Comparison of ENCODE assay signal across 24 cellular contexts in the genomic region with DNA sequence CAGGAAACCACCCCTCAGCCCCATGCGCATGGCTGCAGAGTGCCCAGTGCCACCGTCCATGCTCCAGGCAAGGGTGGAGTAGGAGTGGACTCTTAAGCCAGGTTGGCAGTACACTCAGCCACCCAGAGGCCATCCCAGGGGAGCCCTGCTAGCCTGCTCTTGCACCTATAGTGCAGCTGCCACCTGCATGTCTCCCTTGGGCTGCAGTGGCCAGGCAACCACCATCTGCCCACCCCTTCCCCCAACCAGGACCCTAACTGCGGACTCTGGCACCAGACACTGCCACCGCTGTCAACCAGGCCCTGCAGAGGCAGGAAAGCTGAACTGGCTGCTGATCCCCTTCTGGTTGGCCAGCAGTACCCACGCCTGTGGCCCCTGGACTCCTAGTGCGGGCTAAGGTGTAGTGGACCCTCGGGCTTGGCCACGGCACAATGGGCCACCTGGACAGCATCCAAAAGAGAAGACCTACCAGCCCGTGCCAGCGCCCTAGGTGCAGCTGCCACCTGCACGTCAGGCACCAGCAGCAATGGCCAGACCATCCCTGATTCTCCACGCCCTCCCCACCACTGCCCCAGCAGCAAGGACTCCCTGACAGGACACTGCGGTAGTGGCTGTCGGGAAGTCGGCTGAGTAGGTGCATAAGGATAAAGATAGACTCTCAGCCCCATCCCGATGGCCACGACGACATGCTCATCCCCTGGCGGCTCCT.
A peak's percentile ranks its signal among the peaks of the same experiment; 100 is the strongest.
DNase-seq lines count a peak whose midpoint lies in the region; ATAC-seq and TF ChIP-seq lines count a peak whose summit lies in the region.
"Had no signal": no experiment of that assay in that cellular context is flagged by ENCODE, and none has a peak within 500 bp of the region (broad histone marks: within the 10 kb centered on the region; RNA-seq: fewer than 3 reads in every experiment).

No MANE protein-coding gene starts in this region.

- no peak for ATAC-seq in activated T-cell treated with anti-CD3 and anti-CD28 coated beads, Interleukin-2, amount 50 U/mL, for 72 hours (replicated peaks in 1 of 2)
- ATAC-seq in activated T-cell treated with anti-CD3 and anti-CD28 coated beads, Interleukin-2, amount 50 U/mL, for 4 hours, result no peak
- ATAC-seq in T-helper 17 cell (no peak), memory B cell (ENCODE audit: low read depth) (no peak), GM19455 (IDR thresholded peaks at IDR 0.05; ENCODE audit: unreplicated experiment) (no peak)
- ATAC-seq in stimulated activated naive B cell treated with anti-CD40 and anti-IgM and Interleukin-4, amounts not matched to agents 10 μg/mL and 1 μg/mL and 100 μg/mL, for 72 hours (replicated peaks), result no peak
- ATAC-seq: Panc1, right cardiac atrium had no signal

- peaks cover 12% of the 10 kb centered on the region for H3K4me1 Mint-ChIP-seq in activated T-cell treated with anti-CD3 and anti-CD28 coated beads, Interleukin-2, amount 50 U/mL, for 72 hours (ENCODE audit: low read depth)
- peaks cover 4% of the 10 kb centered on the region for H3K4me1 Mint-ChIP-seq in activated T-cell treated with anti-CD3 and anti-CD28 coated beads, Interleukin-2, amount 50 U/mL, for 4 hours (ENCODE audit: low read depth)
- H3K4me1 Mint-ChIP-seq in T-helper 17 cell (no peaks in the 10 kb centered on the region), memory B cell (peaks cover 9% of the 10 kb centered on the region), chondrocyte (ENCODE audit: low read depth) (peaks cover 3% of the 10 kb centered on the region)
- peaks cover 6 to 18% of the 10 kb centered on the region in 2 donors for H3K4me1 Mint-ChIP-seq in stimulated activated naive B cell treated with anti-CD40 and anti-IgM and Interleukin-4, amounts not matched to agents 10 μg/mL and 1 μg/mL and 100 μg/mL, for 72 hours

- peaks cover 1 to 11% of the 10 kb centered on the region in 2 donors for H3K36me3 Mint-ChIP-seq in activated T-cell treated with anti-CD3 and anti-CD28 coated beads, Interleukin-2, amount 50 U/mL, for 72 hours (ENCODE audit: insufficient read depth in 2 of 2)
- H3K36me3 Mint-ChIP-seq in activated T-cell treated with anti-CD3 and anti-CD28 coated beads, Interleukin-2, amount 50 U/mL, for 4 hours (ENCODE audit: insufficient read depth), result no peaks in the 10 kb centered on the region
- peaks cover 8% of the 10 kb centered on the region for H3K36me3 Mint-ChIP-seq in T-helper 17 cell (ENCODE audit: low read depth)
- peaks cover 4% of the 10 kb centered on the region for H3K36me3 Mint-ChIP-seq in memory B cell
- H3K36me3 Mint-ChIP-seq in stimulated activated naive B cell treated with anti-CD40 and anti-IgM and Interleukin-4, amounts not matched to agents 10 μg/mL and 1 μg/mL and 100 μg/mL, for 72 hours, result peaks cover 4 to 9% of the 10 kb centered on the region in 2 donors
- H3K36me3 Mint-ChIP-seq in chondrocyte (ENCODE audit: low read depth), result no peaks in the 10 kb centered on the region

- H3K9me3 ChIP-seq in T-helper 17 cell (ENCODE audit: control insufficient read depth, low read length, poor library complexity, severe bottlenecking), result no peaks in the 10 kb centered on the region

- H3K9me3 Mint-ChIP-seq in activated T-cell treated with anti-CD3 and anti-CD28 coated beads, Interleukin-2, amount 50 U/mL, for 72 hours, result peaks cover 2 to 6% of the 10 kb centered on the region in 2 donors
- peaks cover 7% of the 10 kb centered on the region for H3K9me3 Mint-ChIP-seq in activated T-cell treated with anti-CD3 and anti-CD28 coated beads, Interleukin-2, amount 50 U/mL, for 4 hours
- H3K9me3 Mint-ChIP-seq in memory B cell, result peaks cover 1% of the 10 kb centered on the region
- peaks cover 6 to 8% of the 10 kb centered on the region in 2 donors for H3K9me3 Mint-ChIP-seq in stimulated activated naive B cell treated with anti-CD40 and anti-IgM and Interleukin-4, amounts not matched to agents 10 μg/mL and 1 μg/mL and 100 μg/mL, for 72 hours
- peaks cover 3% of the 10 kb centered on the region for H3K9me3 Mint-ChIP-seq in chondrocyte (ENCODE audit: low read depth)

- peak overlapping the region; percentile 29 to 58 for H3K4me3 Mint-ChIP-seq in activated T-cell treated with anti-CD3 and anti-CD28 coated beads, Interleukin-2, amount 50 U/mL, for 72 hours
- no peak overlapping the region for H3K4me3 Mint-ChIP-seq in activated T-cell treated with anti-CD3 and anti-CD28 coated beads, Interleukin-2, amount 50 U/mL, for 4 hours
- H3K4me3 Mint-ChIP-seq in T-helper 17 cell, result peak overlapping the region; percentile 19
- H3K4me3 Mint-ChIP-seq in memory B cell, result peak overlapping the region; percentile 83
- peak overlapping the region; percentile 50 to 83 for H3K4me3 Mint-ChIP-seq in stimulated activated naive B cell treated with anti-CD40 and anti-IgM and Interleukin-4, amounts not matched to agents 10 μg/mL and 1 μg/mL and 100 μg/mL, for 72 hours
- H3K4me3 Mint-ChIP-seq in chondrocyte (ENCODE audit: unreplicated experiment), result no peak overlapping the region
- H3K4me3 Mint-ChIP-seq: activated naive CD8-positive, alpha-beta T cell treated with anti-CD3 and anti-CD28 coated beads, Interleukin-2, amount 10 ng/mL, durations not matched to agents 7 days and 5 days had no signal

- no peak overlapping the region for H3K27ac Mint-ChIP-seq in activated T-cell treated with anti-CD3 and anti-CD28 coated beads, Interleukin-2, amount 50 U/mL, for 72 hours
- H3K27ac Mint-ChIP-seq in T-helper 17 cell, result no peak overlapping the region
- H3K27ac Mint-ChIP-seq in memory B cell, result no peak overlapping the region
- no peak overlapping the region for H3K27ac Mint-ChIP-seq in stimulated activated naive B cell treated with anti-CD40 and anti-IgM and Interleukin-4, amounts not matched to agents 10 μg/mL and 1 μg/mL and 100 μg/mL, for 72 hours
- no peak overlapping the region for H3K27ac Mint-ChIP-seq in chondrocyte (ENCODE audit: unreplicated experiment)
- H3K27ac Mint-ChIP-seq: activated naive CD8-positive, alpha-beta T cell treated with anti-CD3 and anti-CD28 coated beads, Interleukin-2, amount 10 ng/mL, durations not matched to agents 7 days and 5 days had no signal

- DNase-seq in activated T-cell treated with anti-CD3 and anti-CD28 coated beads, Interleukin-2, amount 50 U/mL, for 72 hours, result no peak
- DNase-seq in activated T-cell treated with anti-CD3 and anti-CD28 coated beads, Interleukin-2, amount 50 U/mL, for 4 hours, result no peak
- DNase-seq in T-helper 17 cell (no peak), memory B cell (ENCODE audit: low spot score in 2 of 2) (no peak), chondrocyte (ENCODE audit: low spot score) (no peak), cerebellar cortex (ENCODE audit: low spot score) (no peak)
- no peak for DNase-seq in stimulated activated naive B cell treated with anti-CD40 and anti-IgM and Interleukin-4, amounts not matched to agents 10 μg/mL and 1 μg/mL and 100 μg/mL, for 72 hours
- DNase-seq: activated CD4-positive, alpha-beta T cell treated with anti-CD3 and anti-CD28 coated beads for 48 hours; activated effector memory CD4-positive, alpha-beta T cell treated with Interleukin-2 at 50 U/mL for 16 hours; activated naive CD8-positive, alpha-beta T cell treated with anti-CD3 and anti-CD28 coated beads, Interleukin-2, amount 10 ng/mL, durations not matched to agents 7 days and 5 days; C1 segment of cervical spinal cord; Caco-2; central memory CD4-positive, alpha-beta T cell; foreskin melanocyte; NCI-H1436 treated with DMSO at 0.1 percent for 48 hours; NCI-H2081 treated with DMSO at 0.1 percent for 48 hours; NCI-H226; SHP77; stimulated activated CD8-positive, alpha-beta memory T cell treated with anti-CD3 and anti-CD28 coated beads, Interleukin-4, amount 100 ng/mL, for 48 hours; T1000; trophoblast cell had no signal

- H3K27me3 Mint-ChIP-seq in activated T-cell treated with anti-CD3 and anti-CD28 coated beads, Interleukin-2, amount 50 U/mL, for 72 hours (ENCODE audit: low read depth), result peaks cover 17% of the 10 kb centered on the region
- H3K27me3 Mint-ChIP-seq in activated T-cell treated with anti-CD3 and anti-CD28 coated beads, Interleukin-2, amount 50 U/mL, for 4 hours (ENCODE audit: low read depth), result peaks cover 29% of the 10 kb centered on the region
- H3K27me3 Mint-ChIP-seq in T-helper 17 cell (peaks cover 33% of the 10 kb centered on the region), memory B cell (peaks cover 5% of the 10 kb centered on the region), chondrocyte (ENCODE audit: low read depth) (peaks cover 17% of the 10 kb centered on the region)
- H3K27me3 Mint-ChIP-seq in stimulated activated naive B cell treated with anti-CD40 and anti-IgM and Interleukin-4, amounts not matched to agents 10 μg/mL and 1 μg/mL and 100 μg/mL, for 72 hours, result peaks cover 19 to 22% of the 10 kb centered on the region in 2 donors

- no peak for TF ChIP-seq CTCF in chondrocyte (IDR thresholded peaks at IDR 0.05)

Comparison
In these comparisons a context has a peak if more than half of its experiments do, and no peak if none do; other contexts are left out.
1. H3K4me3 Mint-ChIP-seq: peak in activated T-cell treated with anti-CD3 and anti-CD28 coated beads, Interleukin-2, amount 50 U/mL, for 72 hours (2 of 2), T-helper 17 cell (single experiment), memory B cell (single experiment) and stimulated activated naive B cell treated with anti-CD40 and anti-IgM and Interleukin-4, amounts not matched to agents 10 μg/mL and 1 μg/mL and 100 μg/mL, for 72 hours (2 of 2); none in activated T-cell treated with anti-CD3 and anti-CD28 coated beads, Interleukin-2, amount 50 U/mL, for 4 hours (single experiment) and chondrocyte (single experiment).